In the genomic region with DNA sequence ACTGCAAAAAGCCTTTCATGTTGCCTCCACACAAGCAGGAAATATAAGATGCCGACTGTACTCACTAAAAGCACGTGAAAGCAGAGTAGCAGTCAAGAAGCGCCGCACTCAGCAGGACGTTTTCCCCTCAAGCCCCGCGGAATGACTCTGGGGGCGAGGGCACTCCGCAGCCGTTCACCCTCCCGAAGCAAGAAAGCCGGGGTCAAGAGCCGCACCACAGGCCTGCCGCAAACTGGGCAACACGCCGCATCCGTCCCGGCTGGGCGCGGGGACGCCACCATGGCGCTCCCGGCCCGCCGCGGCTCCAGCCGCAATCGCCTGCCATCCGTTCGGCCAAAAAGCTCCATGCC, we compare ENCODE assay signal across 8 cellular contexts. TPM values are rescaled to one million over a fixed set of nuclear protein-coding genes. Genes with fewer than 3 reads are reported as not detected.
DNase-seq lines count a peak whose midpoint lies in the region; ATAC-seq and TF ChIP-seq lines count a peak whose summit lies in the region.

No MANE protein-coding gene starts in this region.

- WGBS in prostate gland: 0% methylated on average over 30 of the region's 30 CpGs

- H3K4me1 Mint-ChIP-seq in activated T-helper 17 cell treated with anti-CD3 and anti-CD28 coated beads, Interleukin-2, amount 50 U/mL, for 72 hours: peaks cover 23% of the 10 kb centered on the region

- intact Hi-C loops in Right ventricle myocardium superior (cut with DNase I) (loop anchor here (5.0 kb wide), 1 partner anchor 78 kb away; no protein-coding TSS in a partner anchor), prostate gland (cut with DNase I) (loop anchor here (5.0 to 10.0 kb wide), 3 partner anchors 147 to 277 kb away; partner anchors contain the start of genes DENND4C, HAUS6 and PLIN2)

- H3K9me3 ChIP-seq in ES-I3 (ENCODE audit: control insufficient read depth, insufficient read depth, low read length) (no peaks in the 10 kb centered on the region), HUES6 (ENCODE audit: control insufficient read depth, insufficient read depth, low read depth, low read length) (no peaks in the 10 kb centered on the region), prostate gland (no peaks in the 10 kb centered on the region)

- H3K27me3 Mint-ChIP-seq in activated T-helper 17 cell treated with anti-CD3 and anti-CD28 coated beads, Interleukin-2, amount 50 U/mL, for 72 hours: no peaks in the 10 kb centered on the region

- H3K9ac ChIP-seq in ES-I3 (ENCODE audit: low read depth, low read length): peak overlapping the region; percentile 95
- peak overlapping the region; percentile 95 for H3K9ac ChIP-seq in HUES6 (ENCODE audit: low read length)

- peak; percentile 64 for DNase-seq in Right ventricle myocardium superior
- DNase-seq in prostate gland (ENCODE audit: low spot score): no peak
- DNase-seq in SK-N-DZ (ENCODE audit: low spot score): no peak
- DNase-seq in NK-92 treated with Interleukin-12 subunit alpha and Interleukin-12 subunit beta, amount 100 ng/mL, for 24 hours (lab: John Stamatoyannopoulos, UW): no peak

- no peaks in the 10 kb centered on the region for H3K9me3 Mint-ChIP-seq in activated T-helper 17 cell treated with anti-CD3 and anti-CD28 coated beads, Interleukin-2, amount 50 U/mL, for 72 hours

- peaks cover 58% of the 10 kb centered on the region for H3K36me3 Mint-ChIP-seq in activated T-helper 17 cell treated with anti-CD3 and anti-CD28 coated beads, Interleukin-2, amount 50 U/mL, for 72 hours (ENCODE audit: low read depth)

- H3K4me3 Mint-ChIP-seq in activated T-helper 17 cell treated with anti-CD3 and anti-CD28 coated beads, Interleukin-2, amount 50 U/mL, for 72 hours: peak overlapping the region; percentile 96

- peak overlapping the region; percentile 97 for H3K27ac Mint-ChIP-seq in activated T-helper 17 cell treated with anti-CD3 and anti-CD28 coated beads, Interleukin-2, amount 50 U/mL, for 72 hours

- TF ChIP-seq POLR2A in prostate gland (IDR thresholded peaks at IDR 0.05): no peak

- TF ChIP-seq CTCF in prostate gland (IDR thresholded peaks at IDR 0.05): no peak

- peak overlapping the region; percentile 90 for H3K4me3 ChIP-seq in HUES6 (ENCODE audit: low read depth, low read length)
- H3K4me3 ChIP-seq in prostate gland: peak overlapping the region; percentile 52 to 85

- ATAC-seq in GM21447 (IDR thresholded peaks at IDR 0.05; ENCODE audit: unreplicated experiment): peak; percentile 29
- ATAC-seq in activated T-helper 17 cell treated with anti-CD3 and anti-CD28 coated beads, Interleukin-2, amount 50 U/mL, for 72 hours (replicated peaks): peak; percentile 35
- ATAC-seq in Right ventricle myocardium superior (ENCODE audit: poor library complexity): peak; percentile 69

- H3K4me1 ChIP-seq in ES-I3 (ENCODE audit: insufficient read depth, low read length) (peaks cover 10% of the 10 kb centered on the region; the same call in 1 of the 2 replicates), HUES6 (ENCODE audit: control insufficient read depth, insufficient read depth, low read length) (no peaks in the 10 kb centered on the region; the same call in 1 of the 2 replicates), prostate gland (replicated peaks) (peaks cover 4% of the 10 kb centered on the region)

- no peaks in the 10 kb centered on the region for H3K27me3 ChIP-seq in HUES6 (ENCODE audit: control insufficient read depth, insufficient read depth, low read length)
- no peaks in the 10 kb centered on the region for H3K27me3 ChIP-seq in prostate gland (replicated peaks; ENCODE audit: insufficient read depth)

- H3K27ac ChIP-seq in HUES6 (ENCODE audit: low read depth, low read length) (peak overlapping the region; percentile 93), prostate gland (peak overlapping the region; percentile 95)

- H3K36me3 ChIP-seq in ES-I3 (ENCODE audit: insufficient read depth, low read length) (peaks cover 37% of the 10 kb centered on the region), HUES6 (ENCODE audit: control insufficient read depth, insufficient read depth, low read length) (peaks cover 51% of the 10 kb centered on the region), prostate gland (peaks cover 0 to 10% of the 10 kb centered on the region in 2 donors)

RNA-seq across cellular contexts. Expression of gene RPS6, which starts 0.4 kb away (rescaled TPM):
- total RNA-seq in activated T-helper 17 cell treated with anti-CD3 and anti-CD28 coated beads, Interleukin-2, amount 50 U/mL, for 72 hours: 1,000 to 10,000 TPM; 2,772 to 3,529 TPM
- total RNA-seq in Right ventricle myocardium superior (866 TPM), prostate gland (1,000 to 10,000 TPM in 1 of 2 donors, 100 to 1,000 TPM in 1; 934 to 2,048 TPM)
- polyA plus RNA-seq in SK-N-DZ (2014; cell fraction: cytosol; rRNA removed): 1,251 and 1,297 TPM in 2 replicates
- 1,000 and 1,088 TPM in 2 replicates for polyA plus RNA-seq in SK-N-DZ (2014; cell fraction: nucleus; rRNA removed)

RNA-seq across cellular contexts. Expression of gene ACER2, which starts 29.1 kb away (rescaled TPM):
- 1 to 10 TPM; 2.9 to 3.1 TPM for total RNA-seq in activated T-helper 17 cell treated with anti-CD3 and anti-CD28 coated beads, Interleukin-2, amount 50 U/mL, for 72 hours
- total RNA-seq in Right ventricle myocardium superior: 3.4 TPM
- total RNA-seq in prostate gland: 10 to 100 TPM; 11.1 to 14.0 TPM
- polyA plus RNA-seq in SK-N-DZ (2014; cell fraction: cytosol; rRNA removed): 0.65 and 0.96 TPM in 2 replicates
- polyA plus RNA-seq in SK-N-DZ (2014; cell fraction: nucleus; rRNA removed): 0.79 and 1.6 TPM in 2 replicates
